In the genomic region with DNA sequence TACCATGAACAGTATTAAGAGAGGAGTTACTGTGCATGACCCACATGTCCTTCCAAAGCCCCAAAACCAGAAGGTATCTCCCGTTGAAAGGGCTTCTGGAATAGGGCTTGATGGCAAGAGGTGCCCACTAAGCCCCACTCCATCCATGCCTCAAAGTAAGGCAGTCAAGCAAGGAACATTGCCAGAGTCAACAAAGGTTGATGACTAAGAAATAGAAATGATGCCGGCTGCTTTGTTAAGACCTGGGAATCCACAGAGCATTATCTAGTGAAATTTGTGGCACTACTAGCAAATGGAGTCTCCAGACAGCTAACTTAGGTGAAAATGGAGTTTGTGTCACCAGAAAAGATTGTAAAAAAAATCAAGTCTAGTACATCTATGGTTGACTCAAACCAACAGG, we compare ENCODE assay signal across 1 cellular context.
TF ChIP-seq lines count a peak whose summit lies in the region.

No MANE protein-coding gene starts in this region.

TF ChIP-seq in IMR-90, 13 proteins besides CTCF, POLR2A, EP300 and RAD21:
- no peak for TF ChIP-seq MAZ (IDR thresholded peaks at IDR 0.05; ENCODE audit: borderline replicate concordance, low read depth, low read length)
